ENCODE assay signal across 9 cellular contexts in genomic region chr2:162261032-162261945, GRCh38. TPM values are rescaled to one million over a fixed set of nuclear protein-coding genes. Genes with fewer than 3 reads are reported as not detected.
DNase-seq lines count a peak whose midpoint lies in the region; ATAC-seq and TF ChIP-seq lines count a peak whose summit lies in the region.
"Had no signal": no experiment of that assay in that cellular context is flagged by ENCODE, and none has a peak within 500 bp of the region (broad histone marks: within the 10 kb centered on the region; RNA-seq: fewer than 3 reads in every experiment).

No MANE protein-coding gene starts in this region.

- H3K9ac ChIP-seq in GM23248, result peak overlapping the region; percentile 53

- H4K20me1 ChIP-seq in GM23248 (ENCODE audit: insufficient read depth), result no peaks in the 10 kb centered on the region
- no peaks in the 10 kb centered on the region for H4K20me1 ChIP-seq in osteoblast (ENCODE audit: insufficient read depth, low read length)

- no peaks in the 10 kb centered on the region for H3K9me2 ChIP-seq in GM23248 (ENCODE audit: insufficient read depth)

- peak overlapping the region; percentile 16 to 78 for H3K27ac Mint-ChIP-seq in effector memory CD8-positive, alpha-beta T cell
- no peak overlapping the region for H3K27ac Mint-ChIP-seq in mesothelial cell of epicardium

- no peaks in the 10 kb centered on the region for H3K27me3 ChIP-seq in GM23248 (replicated peaks; ENCODE audit: insufficient read depth)
- no peaks in the 10 kb centered on the region for H3K27me3 ChIP-seq in osteoblast (ENCODE audit: insufficient read depth, low read length)

- no peaks in the 10 kb centered on the region for H3K36me3 ChIP-seq in GM23248 (ENCODE audit: low read depth)
- H3K36me3 ChIP-seq in osteoblast (ENCODE audit: insufficient read depth, low read length), result no peaks in the 10 kb centered on the region

- peak overlapping the region; percentile 76 for H3K4me2 ChIP-seq in GM23248 (ENCODE audit: unreplicated experiment)
- H3K4me2 ChIP-seq in osteoblast (ENCODE audit: insufficient read depth, low read length), result peak overlapping the region; percentile 69

- no peaks in the 10 kb centered on the region for H3K79me2 ChIP-seq in GM23248 (ENCODE audit: insufficient read depth)
- H3K79me2 ChIP-seq in osteoblast (ENCODE audit: insufficient read depth, low read length), result no peaks in the 10 kb centered on the region

- TF ChIP-seq CTCF in osteoblast (IDR thresholded peaks at IDR 0.05; ENCODE audit: extremely low read depth, low read depth, low read length) (no peak), mesothelial cell of epicardium (IDR thresholded peaks at IDR 0.05; ENCODE audit: unreplicated experiment) (no peak)

- H2AFZ ChIP-seq in GM23248, result peak overlapping the region; percentile 71
- H2AFZ ChIP-seq in osteoblast (ENCODE audit: low read length), result peak overlapping the region; percentile 36

- H3K36me3 Mint-ChIP-seq in effector memory CD8-positive, alpha-beta T cell (ENCODE audit: insufficient read depth), result no peaks in the 10 kb centered on the region
- H3K36me3 Mint-ChIP-seq in mesothelial cell of epicardium, result no peaks in the 10 kb centered on the region

- DNase-seq in GDM1 (lab: John Stamatoyannopoulos, UW) (peak; percentile 38), GM23248 (peak; percentile 86), NOMO-1 (lab: John Stamatoyannopoulos, UW; ENCODE audit: unreplicated experiment in 2 of 2) (peak; percentile 62 to 88), osteoblast (ENCODE audit: insufficient read length, low spot score, missing footprints) (peak; percentile 78), mesothelial cell of epicardium (ENCODE audit: low spot score in 2 of 2, unreplicated experiment in 2 of 2) (no peak), activated gamma-delta T cell treated with Interleukin-2 at 50 U/mL for 16 hours (no peak)
- no peak for DNase-seq in effector memory CD8-positive, alpha-beta T cell
- DNase-seq in stimulated activated CD4-positive, alpha-beta T cell treated with anti-CD3 and anti-CD28 coated beads, Interleukin-12 subunit alpha, Interleukin-12 subunit beta, amount 100 ng/mL, for 4 hours, result no peak

- H3K9me3 Mint-ChIP-seq in effector memory CD8-positive, alpha-beta T cell, result no peaks in the 10 kb centered on the region
- H3K9me3 Mint-ChIP-seq in mesothelial cell of epicardium, result peaks cover 5% of the 10 kb centered on the region

- H3K4me3 ChIP-seq in GM23248 (peak overlapping the region; percentile 55), osteoblast (ENCODE audit: insufficient read depth, low read length) (peak overlapping the region; percentile 19)

- H3K9me3 ChIP-seq in GM23248 (ENCODE audit: low read depth) (no peaks in the 10 kb centered on the region), osteoblast (ENCODE audit: low read depth, low read length) (no peaks in the 10 kb centered on the region)

- H3F3A ChIP-seq in GM23248 (ENCODE audit: insufficient read depth), result peaks cover 56% of the 10 kb centered on the region

- peak; percentile 79 for ATAC-seq in effector memory CD8-positive, alpha-beta T cell (replicated peaks)

- peaks cover 9 to 12% of the 10 kb centered on the region in 2 donors for H3K4me1 Mint-ChIP-seq in effector memory CD8-positive, alpha-beta T cell (ENCODE audit: low read depth in 2 of 2)
- peaks cover 9% of the 10 kb centered on the region for H3K4me1 Mint-ChIP-seq in mesothelial cell of epicardium

- H3K27ac ChIP-seq in GM23248 (peak overlapping the region; percentile 87), osteoblast (ENCODE audit: low read depth, low read length) (peak overlapping the region; percentile 74)

- H3K27me3 Mint-ChIP-seq in effector memory CD8-positive, alpha-beta T cell, result peaks cover 0 to 6% of the 10 kb centered on the region in 2 donors
- H3K27me3 Mint-ChIP-seq in mesothelial cell of epicardium (ENCODE audit: low read depth), result no peaks in the 10 kb centered on the region

- H3K4me1 ChIP-seq in GM23248 (ENCODE audit: insufficient read depth) (peaks cover 64% of the 10 kb centered on the region), osteoblast (ENCODE audit: insufficient read depth, low read length) (peaks cover 61% of the 10 kb centered on the region)

- WGBS in GM23248 (ENCODE audit: low coverage in 1 of 2, low lambda C conversion rate in 2 of 2, missing lambda C conversion rate in 2 of 2), 2 experiments, result 1 to 2% methylated on average over 4 of the region's 4 CpGs

- H3K4me3 Mint-ChIP-seq in effector memory CD8-positive, alpha-beta T cell, result peak overlapping the region in 1 of 2 donors; percentile 57
- H3K4me3 Mint-ChIP-seq in mesothelial cell of epicardium, result no peak overlapping the region

- in situ Hi-C loops in GM23248 (cut with MboI), result no loop called here

RNA-seq across cellular contexts. Expression of gene FAP, which starts 18.0 kb away (rescaled TPM):
- total RNA-seq in GM23248 (2014; rRNA removed; shearing (Covaris generic)), result 243 and 269 TPM in 2 replicates
- polyA plus RNA-seq in GM23248 (2016; fragmentation: Nextera tagmentation; extraction: Ambion mirVana), result 198 and 200 TPM in 2 replicates
- total RNA-seq in osteoblast (464 and 582 TPM in 2 replicates), mesothelial cell of epicardium (47.1 to 59.6 TPM (median 50.5 TPM) in 3 replicates)
- total RNA-seq: NCI-H460 had no signal

RNA-seq across cellular contexts. Expression of gene IFIH1, which starts 57.2 kb away (rescaled TPM):
- total RNA-seq in GM23248 (2014; rRNA removed; shearing (Covaris generic)), result 1.6 and 2.0 TPM in 2 replicates
- 0.66 and 1.3 TPM in 2 replicates for polyA plus RNA-seq in GM23248 (2016; fragmentation: Nextera tagmentation; extraction: Ambion mirVana)
- 7.2 and 9.1 TPM in 2 replicates for total RNA-seq in osteoblast
- 8.4 to 10.7 TPM (median 9.3 TPM) in 3 replicates for total RNA-seq in mesothelial cell of epicardium

Comparison
In these comparisons a context has a peak if more than half of its experiments do, and no peak if none do; other contexts are left out.
1. DNase-seq: peak in GDM1 (single experiment), GM23248 (single experiment), NOMO-1 (2 of 2) and osteoblast (single experiment); none in effector memory CD8-positive, alpha-beta T cell (0 of 3), mesothelial cell of epicardium (0 of 2), stimulated activated CD4-positive, alpha-beta T cell treated with anti-CD3 and anti-CD28 coated beads, Interleukin-12 subunit alpha, Interleukin-12 subunit beta, amount 100 ng/mL, for 4 hours (single experiment) and activated gamma-delta T cell treated with Interleukin-2 at 50 U/mL for 16 hours (single experiment).